8 cellular contexts compared by ENCODE assay signal in the genomic region with DNA sequence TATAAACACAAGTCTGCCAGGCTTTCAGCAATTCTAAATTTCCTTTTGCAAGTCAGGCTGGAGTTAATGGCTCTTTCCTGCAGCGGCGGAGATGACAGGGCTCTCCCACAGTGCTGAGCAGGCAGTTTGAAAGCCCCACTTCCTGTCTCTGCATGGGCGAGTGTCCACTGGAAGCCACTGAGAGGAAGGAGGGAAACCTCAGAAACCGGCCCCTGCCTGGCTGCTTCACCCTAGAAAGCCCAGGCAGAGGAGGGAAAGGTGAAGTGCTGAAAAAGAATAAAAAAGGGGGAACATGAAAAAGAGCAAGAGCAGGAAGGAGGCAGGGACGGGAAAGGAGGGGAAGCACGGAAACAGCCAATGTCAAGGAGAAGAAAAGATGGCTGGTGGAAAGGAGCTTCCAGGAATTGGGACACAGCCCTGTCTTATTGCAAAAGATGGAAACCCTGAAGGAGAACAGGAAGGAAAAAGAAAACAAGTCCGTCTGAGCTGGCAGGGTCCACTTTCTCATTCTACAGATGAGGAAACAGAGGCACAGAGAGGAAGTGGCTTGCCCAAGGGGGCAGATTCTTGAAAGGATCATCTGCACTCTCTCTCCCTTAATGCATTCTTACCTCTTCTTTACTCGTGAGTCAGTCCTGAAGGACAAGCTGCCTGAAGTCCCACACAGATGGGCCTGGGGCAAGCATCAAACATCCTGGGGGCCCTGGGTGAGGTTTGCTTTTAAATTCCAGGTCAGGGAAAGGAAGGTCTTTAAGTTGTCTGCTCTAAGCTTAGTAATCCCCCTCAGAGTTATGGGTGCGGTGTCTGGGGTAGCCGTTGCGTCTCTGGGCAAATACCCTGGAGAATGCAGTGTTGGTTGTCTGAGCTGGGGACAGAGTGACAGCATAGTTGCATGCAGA. TPM values are rescaled to one million over a fixed set of nuclear protein-coding genes. Genes with fewer than 3 reads are reported as not detected.
DNase-seq lines count a peak whose midpoint lies in the region; ATAC-seq lines count a peak whose summit lies in the region.

No MANE protein-coding gene starts in this region.

- intact Hi-C loops in left ventricle myocardium superior (cut with micrococcal nuclease): no loop called here

- ATAC-seq in left ventricle myocardium superior (peak; percentile 87), GM18498 (IDR thresholded peaks at IDR 0.05; ENCODE audit: unreplicated experiment) (no peak)

- DNase-seq in NK-92 treated with Interleukin-12 subunit alpha and Interleukin-12 subunit beta, amount 100 ng/mL, for 24 hours (lab: John Stamatoyannopoulos, UW): peak; percentile 37
- no peak for DNase-seq in NK-92 (lab: John Stamatoyannopoulos, UW; ENCODE audit: unreplicated experiment)
- DNase-seq in SKM-1 treated with dmso at 0.1 percent for 144 hours (lab: John Stamatoyannopoulos, UW; ENCODE audit: unreplicated experiment): peak; percentile 80
- peak; percentile 52 for DNase-seq in left ventricle myocardium superior
- peak; percentile 29 for DNase-seq in superior temporal gyrus (ENCODE audit: extremely low spot score)
- no peak for DNase-seq in dermis blood vessel endothelial cell
- DNase-seq in cerebellum (ENCODE audit: low spot score): no peak

RNA-seq across cellular contexts. Expression of a gene that starts 38.8 kb away (rescaled TPM):
- total RNA-seq in left ventricle myocardium superior: 10.1 TPM
- 0.14 and 0.34 TPM in 2 replicates for total RNA-seq in dermis blood vessel endothelial cell
- 2.8 TPM for total RNA-seq in cerebellum

Comparison
In these comparisons a context has a peak if more than half of its experiments do, and no peak if none do; other contexts are left out.
1. DNase-seq: peak in NK-92 treated with Interleukin-12 subunit alpha and Interleukin-12 subunit beta, amount 100 ng/mL, for 24 hours (single experiment), SKM-1 treated with dmso at 0.1 percent for 144 hours (single experiment), left ventricle myocardium superior (single experiment) and superior temporal gyrus (single experiment); none in NK-92 (single experiment), dermis blood vessel endothelial cell (single experiment) and cerebellum (single experiment).